In genomic region chr14:26730929-26731618, GRCh38 we compare ENCODE assay signal across 8 cellular contexts.
DNase-seq lines count a peak whose midpoint lies in the region; ATAC-seq and TF ChIP-seq lines count a peak whose summit lies in the region.

No MANE protein-coding gene starts in this region.

- no CpG with 5 or more reads among the region's 4 CpGs for WGBS in IMR-90 (ENCODE audit: extremely low coverage in 2 of 2, insufficient read length in 1 of 2), 2 experiments
- 57% methylated on average over 4 of the region's 4 CpGs for WGBS in mammary epithelial cell (ENCODE audit: low coverage, missing lambda C conversion rate)

- H2BK120ac ChIP-seq in IMR-90 (ENCODE audit: low read depth, low read length) = no peak overlapping the region

- H3K27ac ChIP-seq in IMR-90 (ENCODE audit: insufficient read depth, low read length) (no peak overlapping the region), mammary epithelial cell (ENCODE audit: insufficient read depth, low read depth, low read length) (no peak overlapping the region)

- H3K27me3 ChIP-seq in IMR-90 (ENCODE audit: control insufficient read depth, insufficient read depth, low read length) (no peaks in the 10 kb centered on the region), mammary epithelial cell (ENCODE audit: insufficient read depth, low read length) (no peaks in the 10 kb centered on the region)

- H3K4me2 ChIP-seq in IMR-90 (ENCODE audit: low read depth, low read length) (no peak overlapping the region), mammary epithelial cell (ENCODE audit: insufficient read depth, low read depth, low read length) (no peak overlapping the region)

- TF ChIP-seq CTCF in IMR-90 (conservative IDR thresholded peaks at IDR 0.05; ENCODE audit: low read depth, low read length) = peak; percentile 50
- no peak for TF ChIP-seq CTCF in mammary epithelial cell (conservative IDR thresholded peaks at IDR 0.05 in 1 of 2, IDR thresholded peaks at IDR 0.05 in 1 of 2; ENCODE audit: extremely low read depth in 1 of 2, insufficient read depth in 1 of 2, low read depth in 1 of 2, low read length in 2 of 2)

- H4K5ac ChIP-seq in IMR-90 (ENCODE audit: low read depth, low read length) = no peak overlapping the region

- H3K4me1 Mint-ChIP-seq in activated T-helper 17 cell treated with anti-CD3 and anti-CD28 coated beads, Interleukin-2, amount 50 U/mL, for 72 hours = no peaks in the 10 kb centered on the region
- no peaks in the 10 kb centered on the region for H3K4me1 Mint-ChIP-seq in naive thymus-derived CD8-positive, alpha-beta T cell

- H3K4ac ChIP-seq in IMR-90 (ENCODE audit: low read depth, low read length) = no peak overlapping the region

- H4K91ac ChIP-seq in IMR-90 (ENCODE audit: insufficient read depth, low read depth, low read length) = no peak overlapping the region

- no peak overlapping the region for H2BK20ac ChIP-seq in IMR-90 (ENCODE audit: low read depth, low read length)

- H3K79me2 ChIP-seq in mammary epithelial cell (ENCODE audit: insufficient read depth, low read length) = no peaks in the 10 kb centered on the region

- peak; percentile 56 for TF ChIP-seq RAD21 in IMR-90 (IDR thresholded peaks at IDR 0.05; ENCODE audit: low read length)

- CTCF ChIA-PET in IMR-90 (lab: Yijun Ruan, JAX) (no interaction called here), mammary epithelial cell (lab: Charles Lee; ENCODE audit: low non-redundant PET) (no interaction called here)

- no peaks in the 10 kb centered on the region for H3K36me3 Mint-ChIP-seq in activated T-helper 17 cell treated with anti-CD3 and anti-CD28 coated beads, Interleukin-2, amount 50 U/mL, for 72 hours (ENCODE audit: low read depth)
- no peaks in the 10 kb centered on the region for H3K36me3 Mint-ChIP-seq in naive thymus-derived CD8-positive, alpha-beta T cell

- H3K9me3 Mint-ChIP-seq in activated T-helper 17 cell treated with anti-CD3 and anti-CD28 coated beads, Interleukin-2, amount 50 U/mL, for 72 hours = peaks cover 23% of the 10 kb centered on the region
- H3K9me3 Mint-ChIP-seq in naive thymus-derived CD8-positive, alpha-beta T cell = peaks cover 0 to 29% (median 9%) of the 10 kb centered on the region in 9 donors

- H3K9me3 ChIP-seq in IMR-90 (ENCODE audit: control insufficient read depth, insufficient read depth, low read length) = no peaks in the 10 kb centered on the region
- peaks cover 21% of the 10 kb centered on the region for H3K9me3 ChIP-seq in mammary epithelial cell (replicated peaks; ENCODE audit: insufficient read depth, low read length)

- H2BK15ac ChIP-seq in IMR-90 (ENCODE audit: low read depth, low read length) = no peak overlapping the region

- no peaks in the 10 kb centered on the region for H4K20me1 ChIP-seq in IMR-90 (ENCODE audit: insufficient read depth, low read length)
- no peaks in the 10 kb centered on the region for H4K20me1 ChIP-seq in mammary epithelial cell (ENCODE audit: insufficient read depth, low read length)

- POLR2A ChIA-PET in IMR-90 (lab: Charles Lee; ENCODE audit: unreplicated experiment) = no interaction called here
- POLR2A ChIA-PET in naive thymus-derived CD8-positive, alpha-beta T cell (lab: Charles Lee) = no interaction called here

- H3K79me1 ChIP-seq in IMR-90 (ENCODE audit: low read depth in 1 of 2, low read length in 2 of 2) = no peaks in the 10 kb centered on the region

- no peak overlapping the region for H2AK9ac ChIP-seq in IMR-90 (replicated peaks; ENCODE audit: low read depth, low read length, poor library complexity)

- no peak overlapping the region for H3K27ac Mint-ChIP-seq in activated T-helper 17 cell treated with anti-CD3 and anti-CD28 coated beads, Interleukin-2, amount 50 U/mL, for 72 hours
- H3K27ac Mint-ChIP-seq in naive thymus-derived CD8-positive, alpha-beta T cell = no peak overlapping the region

- H3K27me3 Mint-ChIP-seq in activated T-helper 17 cell treated with anti-CD3 and anti-CD28 coated beads, Interleukin-2, amount 50 U/mL, for 72 hours = no peaks in the 10 kb centered on the region
- H3K27me3 Mint-ChIP-seq in naive thymus-derived CD8-positive, alpha-beta T cell = no peaks in the 10 kb centered on the region

- H3K56ac ChIP-seq in IMR-90 (ENCODE audit: extremely low read depth, insufficient read depth, low read length) = no peak overlapping the region

- no peak for TF ChIP-seq POLR2A in IMR-90 (IDR thresholded peaks at IDR 0.05; ENCODE audit: low read depth, low read length)

- no peak overlapping the region for H2BK5ac ChIP-seq in IMR-90 (ENCODE audit: low read depth, low read length, poor library complexity, severe bottlenecking)

- H3K14ac ChIP-seq in IMR-90 (replicated peaks; ENCODE audit: low read depth, low read length) = no peak overlapping the region

- intact Hi-C loops in IMR-90 (cut with micrococcal nuclease) = loop anchor here (1.0 to 10.0 kb wide), 3 partner anchors 254 to 476 kb away; no protein-coding TSS in a partner anchor
- intact Hi-C loops in mammary epithelial cell (cut with micrococcal nuclease) = no loop called here

- in situ Hi-C loops in IMR-90 (cut with MboI; ENCODE audit: low sequenced_read_pairs) = no loop called here
- in situ Hi-C loops in mammary epithelial cell (cut with MboI; ENCODE audit: low sequenced_read_pairs in 2 of 2) = no loop called here

- H3K9ac ChIP-seq in IMR-90 (ENCODE audit: low read depth, low read length) (no peak overlapping the region), mammary epithelial cell (ENCODE audit: insufficient read depth, low read length) (no peak overlapping the region)

- H2AFZ ChIP-seq in IMR-90 (replicated peaks; ENCODE audit: low read length, poor library complexity) (no peak overlapping the region), mammary epithelial cell (ENCODE audit: low read depth, low read length) (no peak overlapping the region)

- H2AK5ac ChIP-seq in IMR-90 (ENCODE audit: low read depth, low read length) = no peak overlapping the region

- no peak overlapping the region for H3K23ac ChIP-seq in IMR-90 (ENCODE audit: low read depth, low read length)

- ATAC-seq in IMR-90 (ENCODE audit: low read depth) = peak; percentile 57; the same call in 1 of the 2 replicates
- ATAC-seq in activated T-helper 17 cell treated with anti-CD3 and anti-CD28 coated beads, Interleukin-2, amount 50 U/mL, for 72 hours (replicated peaks) = no peak
- no peak for ATAC-seq in naive thymus-derived CD8-positive, alpha-beta T cell

- dilution Hi-C loops in IMR-90 (cut with HindIII; ENCODE audit: low sequenced_read_pairs, unreplicated experiment) (no loop called here), mammary epithelial cell (cut with HindIII; ENCODE audit: low sequenced_read_pairs) (no loop called here)

- peak; percentile 20 for DNase-seq in Ammon's horn (ENCODE audit: low spot score)
- DNase-seq in IMR-90 = peak; percentile 3
- DNase-seq in UCSD-AML1 (lab: John Stamatoyannopoulos, UW; ENCODE audit: unreplicated experiment) = peak; percentile 8
- peak; percentile 39 for DNase-seq in left kidney (ENCODE audit: low read depth, low spot score)
- no peak for DNase-seq in NCI-H1048 (lab: John Stamatoyannopoulos, UW)
- DNase-seq in naive thymus-derived CD8-positive, alpha-beta T cell = no peak
- no peak for DNase-seq in mammary epithelial cell

- H3K9me1 ChIP-seq in IMR-90 (ENCODE audit: insufficient read depth, low read length) = no peaks in the 10 kb centered on the region

- H3K18ac ChIP-seq in IMR-90 (ENCODE audit: low read depth, low read length) = no peak overlapping the region

- BruUV-seq in IMR-90 (replicated peaks; lab: Mats Ljungman, UMichigan) (no TSS peak), mammary epithelial cell (replicated peaks; lab: Mats Ljungman, UMichigan) (no TSS peak)

- H3K36me3 ChIP-seq in IMR-90 (ENCODE audit: control insufficient read depth, insufficient read depth, low read length) = no peaks in the 10 kb centered on the region
- no peaks in the 10 kb centered on the region for H3K36me3 ChIP-seq in mammary epithelial cell (ENCODE audit: insufficient read depth, low read length)

- H3K4me3 ChIP-seq in IMR-90 (ENCODE audit: insufficient read depth, low read depth, low read length) = no peak overlapping the region
- H3K4me3 ChIP-seq in mammary epithelial cell (replicated peaks in 1 of 3; ENCODE audit: insufficient read depth in 1 of 3, low read depth in 2 of 3, low read length in 3 of 3) = no peak overlapping the region

- no peaks in the 10 kb centered on the region for H3K4me1 ChIP-seq in IMR-90 (ENCODE audit: control insufficient read depth, insufficient read depth, low read length)
- H3K4me1 ChIP-seq in mammary epithelial cell (ENCODE audit: insufficient read depth, low read length) = no peaks in the 10 kb centered on the region

- H3K4me3 Mint-ChIP-seq in activated T-helper 17 cell treated with anti-CD3 and anti-CD28 coated beads, Interleukin-2, amount 50 U/mL, for 72 hours = no peak overlapping the region
- no peak overlapping the region for H3K4me3 Mint-ChIP-seq in naive thymus-derived CD8-positive, alpha-beta T cell

- H4K8ac ChIP-seq in IMR-90 (ENCODE audit: low read depth in 2 of 2, low read length in 2 of 2) = no peak overlapping the region

TF ChIP-seq in IMR-90, 13 proteins besides CTCF, POLR2A, EP300 and RAD21:
- peak; percentile 58 for TF ChIP-seq SMC3 (IDR thresholded peaks at IDR 0.05; ENCODE audit: low read depth, low read length)
- TF ChIP-seq MAZ (IDR thresholded peaks at IDR 0.05; ENCODE audit: borderline replicate concordance, low read depth, low read length) = no peak

Comparison
In these comparisons a context has a peak if more than half of its experiments do, and no peak if none do; other contexts are left out.
1. DNase-seq: peak in Ammon's horn (single experiment), IMR-90 (single experiment), UCSD-AML1 (single experiment) and left kidney (single experiment); none in NCI-H1048 (single experiment), naive thymus-derived CD8-positive, alpha-beta T cell (0 of 10) and mammary epithelial cell (single experiment).